ENCODE assay signal across 22 cellular contexts in the genomic region with DNA sequence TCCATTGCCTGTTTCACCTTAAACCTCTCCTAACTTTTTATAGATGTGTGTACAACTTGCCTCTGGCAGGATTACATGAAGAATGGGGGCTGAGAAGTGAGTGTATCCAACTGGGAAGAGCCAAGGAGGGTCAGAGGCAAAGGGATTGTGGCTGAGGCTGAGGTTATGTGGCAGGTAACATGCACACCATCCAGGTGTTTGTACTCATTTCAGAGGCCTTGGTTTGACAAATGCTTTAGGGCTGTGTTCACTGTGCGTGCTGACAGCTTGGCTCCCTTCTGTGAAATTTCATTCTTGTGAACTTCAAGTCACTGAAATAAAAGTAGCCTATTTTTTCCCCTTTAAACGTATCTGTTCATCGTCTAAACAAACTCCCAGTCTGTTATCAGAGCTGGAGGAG.
"Had no signal": no experiment of that assay in that cellular context is flagged by ENCODE, and none has a peak within 500 bp of the region (broad histone marks: within the 10 kb centered on the region; RNA-seq: fewer than 3 reads in every experiment).

No MANE protein-coding gene starts in this region.

- H3K36me3 ChIP-seq: brain microvascular endothelial cell, transverse colon had no signal

- H3K36me3 Mint-ChIP-seq: mesothelial cell of epicardium had no signal

- H3K4me3 ChIP-seq: coronary artery, lung, transverse colon had no signal

- H3K27me3 ChIP-seq: brain microvascular endothelial cell, transverse colon had no signal

- H3K27ac Mint-ChIP-seq: activated CD8-positive, alpha-beta T cell treated with anti-CD3 and anti-CD28 coated beads for 36 hours; activated naive CD4-positive, alpha-beta T cell treated with anti-CD3 and anti-CD28 coated beads for 36 hours; activated T-cell treated with anti-CD3 and anti-CD28 coated beads, Interleukin-2, amount 50 U/mL, for 24 hours; activated T-helper 2 cell treated with anti-CD3 and anti-CD28 coated beads, Interferon-gamma antibody, Interleukin-2, Interleukin-4, amounts not matched to agents 10 μg/mL and 5 μg/mL and 100 μg/mL, durations not matched to agents 14 hours and 24 hours and 36 hours; mesothelial cell of epicardium; T-cell had no signal

- H3K27ac ChIP-seq: brain microvascular endothelial cell, coronary artery had no signal

- H3K9me3 Mint-ChIP-seq: activated CD8-positive, alpha-beta T cell treated with anti-CD3 and anti-CD28 coated beads for 36 hours; activated naive CD4-positive, alpha-beta T cell treated with anti-CD3 and anti-CD28 coated beads for 36 hours; activated T-cell treated with anti-CD3 and anti-CD28 coated beads, Interleukin-2, amount 50 U/mL, for 24 hours; activated T-helper 2 cell treated with anti-CD3 and anti-CD28 coated beads, Interferon-gamma antibody, Interleukin-2, Interleukin-4, amounts not matched to agents 10 μg/mL and 5 μg/mL and 100 μg/mL, durations not matched to agents 14 hours and 24 hours and 36 hours; mesothelial cell of epicardium; nephron; T-cell had no signal

- DNase-seq: activated CD4-positive, alpha-beta T cell treated with anti-CD3 and anti-CD28 coated beads for 48 hours; activated CD4-positive, CD25-positive, alpha-beta regulatory T cell; activated CD8-positive, alpha-beta T cell treated with anti-CD3 and anti-CD28 coated beads for 36 hours; activated naive CD4-positive, alpha-beta T cell treated with anti-CD3 and anti-CD28 coated beads for 36 hours; activated T-cell treated with anti-CD3 and anti-CD28 coated beads, Interleukin-2, amount 50 U/mL, for 24 hours; brain microvascular endothelial cell; left colon; SIG-M5; stimulated activated CD4-positive, alpha-beta T cell treated with anti-CD3 and anti-CD28 coated beads, Interleukin-1b, Interleukin-23, amount 100 ng/mL, for 48 hours; stimulated activated CD8-positive, alpha-beta memory T cell treated with anti-CD3 and anti-CD28 coated beads, Interleukin-4, amount 100 ng/mL, for 48 hours; stimulated activated naive CD4-positive, alpha-beta T cell; substantia nigra; T-cell; T-helper 9 cell; transverse colon had no signal

- ATAC-seq: activated CD8-positive, alpha-beta T cell treated with anti-CD3 and anti-CD28 coated beads for 36 hours; left colon; sciatic nerve; SK-N-SH treated with all-trans-retinoic acid at 6 μM for 48 hours; T-cell had no signal

- H3K9me3 ChIP-seq: transverse colon had no signal

- H3K4me3 Mint-ChIP-seq: activated CD8-positive, alpha-beta T cell treated with anti-CD3 and anti-CD28 coated beads for 36 hours; activated naive CD4-positive, alpha-beta T cell treated with anti-CD3 and anti-CD28 coated beads for 36 hours; activated T-cell treated with anti-CD3 and anti-CD28 coated beads, Interleukin-2, amount 50 U/mL, for 24 hours; mesothelial cell of epicardium; nephron; T-cell had no signal

- H3K27me3 Mint-ChIP-seq: activated CD8-positive, alpha-beta T cell treated with anti-CD3 and anti-CD28 coated beads for 36 hours; activated T-cell treated with anti-CD3 and anti-CD28 coated beads, Interleukin-2, amount 50 U/mL, for 24 hours; T-cell had no signal
